In genomic region chr10:23439920-23440875, GRCh38 we compare ENCODE assay signal across 8 cellular contexts. TPM values are rescaled to one million over a fixed set of nuclear protein-coding genes. Genes with fewer than 3 reads are reported as not detected.
DNase-seq lines count a peak whose midpoint lies in the region; TF ChIP-seq lines count a peak whose summit lies in the region.

No MANE protein-coding gene starts in this region.

- H3K36me3 ChIP-seq in MG63: no peaks in the 10 kb centered on the region
- no peaks in the 10 kb centered on the region for H3K36me3 ChIP-seq in neural cell (ENCODE audit: insufficient read depth, low read length)
- no peaks in the 10 kb centered on the region for H3K36me3 ChIP-seq in transverse colon

- H3K27me3 ChIP-seq in MG63: no peaks in the 10 kb centered on the region
- H3K27me3 ChIP-seq in neural cell (ENCODE audit: insufficient read depth, low read depth, low read length): no peaks in the 10 kb centered on the region
- no peaks in the 10 kb centered on the region for H3K27me3 ChIP-seq in transverse colon

- peak overlapping the region; percentile 78 for H3K9ac ChIP-seq in neural cell (ENCODE audit: low read length)

- WGBS in transverse colon (ENCODE audit: low coverage in 1 of 2), 2 donors: 0 to 3% methylated on average over 1 to 68 of the region's 79 CpGs

- no peak for TF ChIP-seq RAD21 in neural cell (conservative IDR thresholded peaks at IDR 0.05)

- H3K4me2 ChIP-seq in neural cell (ENCODE audit: low read length): peak overlapping the region; percentile 29

- no peaks in the 10 kb centered on the region for H4K20me1 ChIP-seq in neural cell (ENCODE audit: insufficient read depth)

- H3K4me1 ChIP-seq in transverse colon: peaks cover 10 to 29% (median 23%) of the 10 kb centered on the region in 4 donors

- in situ Hi-C loops in transverse colon (cut with MboI; ENCODE audit: low pct_ligation_motif_present in 1 of 4, low pct_unique_long_range_greater_than_20kb in 1 of 4, low sequenced_read_pairs in 3 of 4): no loop called here

- H3K9me3 Mint-ChIP-seq in activated T-helper 1 cell treated with anti-CD3 and anti-CD28 coated beads, Interleukin-12 subunit alpha, Interleukin-12 subunit beta, Interleukin-2, Interleukin-4 antibody, amounts not matched to agents 30 ng/mL and 10 ng/mL and 1 ng/mL, durations not matched to agents 14 hours and 24 hours and 36 hours: no peaks in the 10 kb centered on the region

- peak; percentile 42 for DNase-seq in GM10248 (ENCODE audit: extremely low spot score)
- peak; percentile 51 for DNase-seq in HCEC 1CT
- DNase-seq in MG63: peak; percentile 26
- DNase-seq in activated T-helper 1 cell treated with anti-CD3 and anti-CD28 coated beads, Interleukin-12 subunit alpha, Interleukin-12 subunit beta, Interleukin-2, Interleukin-4 antibody, amounts not matched to agents 30 ng/mL and 10 ng/mL and 1 ng/mL, durations not matched to agents 14 hours and 24 hours and 36 hours (ENCODE audit: low spot score): peak; percentile 28
- DNase-seq in fibroblast of peridontal ligament (ENCODE audit: extremely low read depth): peak; percentile 44
- peak; percentile 35 for DNase-seq in transverse colon
- no peak for DNase-seq in SHP77 treated with DMSO at 0.1 percent for 48 hours (lab: John Stamatoyannopoulos, UW)

- no peaks in the 10 kb centered on the region for H3K9me3 ChIP-seq in MG63
- no peaks in the 10 kb centered on the region for H3K9me3 ChIP-seq in neural cell (ENCODE audit: low read length)
- no peaks in the 10 kb centered on the region for H3K9me3 ChIP-seq in transverse colon

- no peaks in the 10 kb centered on the region for H3F3A ChIP-seq in neural cell (ENCODE audit: insufficient read depth, low read length, poor library complexity, severe bottlenecking)

- TF ChIP-seq EP300 in neural cell (conservative IDR thresholded peaks at IDR 0.05; ENCODE audit: poor library complexity, severe bottlenecking) (no peak), transverse colon (IDR thresholded peaks at IDR 0.05; ENCODE audit: low read depth) (no peak)

- POLR2A ChIA-PET in GM10248 (lab: Yijun Ruan, JAX): no interaction called here

- H3K36me3 Mint-ChIP-seq in activated T-helper 1 cell treated with anti-CD3 and anti-CD28 coated beads, Interleukin-12 subunit alpha, Interleukin-12 subunit beta, Interleukin-2, Interleukin-4 antibody, amounts not matched to agents 30 ng/mL and 10 ng/mL and 1 ng/mL, durations not matched to agents 14 hours and 24 hours and 36 hours (ENCODE audit: low read depth): peaks cover 19% of the 10 kb centered on the region

- CTCF ChIA-PET in GM10248 (lab: Yijun Ruan, JAX): no interaction called here

- peaks cover 3% of the 10 kb centered on the region for H3K27me3 Mint-ChIP-seq in activated T-helper 1 cell treated with anti-CD3 and anti-CD28 coated beads, Interleukin-12 subunit alpha, Interleukin-12 subunit beta, Interleukin-2, Interleukin-4 antibody, amounts not matched to agents 30 ng/mL and 10 ng/mL and 1 ng/mL, durations not matched to agents 14 hours and 24 hours and 36 hours (ENCODE audit: insufficient read depth)

- TF ChIP-seq POLR2A in transverse colon (IDR thresholded peaks at IDR 0.05): no peak

- H3K27ac Mint-ChIP-seq in activated T-helper 1 cell treated with anti-CD3 and anti-CD28 coated beads, Interleukin-12 subunit alpha, Interleukin-12 subunit beta, Interleukin-2, Interleukin-4 antibody, amounts not matched to agents 30 ng/mL and 10 ng/mL and 1 ng/mL, durations not matched to agents 14 hours and 24 hours and 36 hours: peak overlapping the region; percentile 94

- no peaks in the 10 kb centered on the region for H3K9me2 ChIP-seq in neural cell (ENCODE audit: insufficient read depth, low read length)

- peaks cover 21% of the 10 kb centered on the region for H3K79me2 ChIP-seq in neural cell (replicated peaks; ENCODE audit: insufficient read depth, low read length)

- peak overlapping the region; percentile 51 for H3K4me3 ChIP-seq in MG63
- peak overlapping the region; percentile 78 for H3K4me3 ChIP-seq in neural cell (ENCODE audit: low read length)
- peak overlapping the region; percentile 86 to 93 (median 89) for H3K4me3 ChIP-seq in transverse colon

- H3K4me1 Mint-ChIP-seq in activated T-helper 1 cell treated with anti-CD3 and anti-CD28 coated beads, Interleukin-12 subunit alpha, Interleukin-12 subunit beta, Interleukin-2, Interleukin-4 antibody, amounts not matched to agents 30 ng/mL and 10 ng/mL and 1 ng/mL, durations not matched to agents 14 hours and 24 hours and 36 hours (ENCODE audit: low read depth): peaks cover 51% of the 10 kb centered on the region

- TF ChIP-seq CTCF in GM10248 (IDR thresholded peaks at IDR 0.05; ENCODE audit: control extremely low read depth, extremely low read depth, low read depth, missing control alignments): no peak
- no peak for TF ChIP-seq CTCF in neural cell (IDR thresholded peaks at IDR 0.05; ENCODE audit: poor library complexity, severe bottlenecking)
- TF ChIP-seq CTCF in transverse colon (IDR thresholded peaks at IDR 0.05): no peak

- intact Hi-C loops in activated T-helper 1 cell treated with anti-CD3 and anti-CD28 coated beads, Interleukin-12 subunit alpha, Interleukin-12 subunit beta, Interleukin-2, Interleukin-4 antibody, amounts not matched to agents 30 ng/mL and 10 ng/mL and 1 ng/mL, durations not matched to agents 14 hours and 24 hours and 36 hours (cut with micrococcal nuclease): loop anchor here (1.0 to 10.0 kb wide), 10 partner anchors 8 to 1577 kb away; partner anchors contain the start of genes DNAJC1, ENKUR, KIAA1217 and MSRB2
- intact Hi-C loops in transverse colon (cut with DNase I; ENCODE audit: low total_unique reads): no loop called here

- H2AFZ ChIP-seq in neural cell (ENCODE audit: low read depth, low read length): no peak overlapping the region

- peak overlapping the region; percentile 95 for H3K4me3 Mint-ChIP-seq in activated T-helper 1 cell treated with anti-CD3 and anti-CD28 coated beads, Interleukin-12 subunit alpha, Interleukin-12 subunit beta, Interleukin-2, Interleukin-4 antibody, amounts not matched to agents 30 ng/mL and 10 ng/mL and 1 ng/mL, durations not matched to agents 14 hours and 24 hours and 36 hours

- H3K27ac ChIP-seq in neural cell (ENCODE audit: low read length) (no peak overlapping the region), transverse colon (peak overlapping the region; percentile 89 to 98 (median 94))

TF ChIP-seq in neural cell, 6 proteins besides CTCF, POLR2A, EP300 and RAD21:
- no peak for TF ChIP-seq EZH2 (IDR thresholded peaks at IDR 0.05; ENCODE audit: borderline replicate concordance, insufficient read depth, low read length, poor library complexity, severe bottlenecking)
- TF ChIP-seq SMC3 (conservative IDR thresholded peaks at IDR 0.05; ENCODE audit: poor library complexity): peak; percentile 11
- no peak for TF ChIP-seq MXI1 (conservative IDR thresholded peaks at IDR 0.05; ENCODE audit: poor library complexity, severe bottlenecking)
- TF ChIP-seq POLR2AphosphoS5 (IDR thresholded peaks at IDR 0.05): no peak

RNA-seq across cellular contexts. Expression of gene OTUD1, which starts 1.3 kb away (rescaled TPM):
- 3.5 and 3.8 TPM in 2 replicates for total RNA-seq in MG63 (2014; rRNA removed; shearing (Covaris generic); ENCODE audit: low replicate concordance)
- 19.1 and 20.3 TPM in 2 replicates for total RNA-seq in activated T-helper 1 cell treated with anti-CD3 and anti-CD28 coated beads, Interleukin-12 subunit alpha, Interleukin-12 subunit beta, Interleukin-2, Interleukin-4 antibody, amounts not matched to agents 30 ng/mL and 10 ng/mL and 1 ng/mL, durations not matched to agents 14 hours and 24 hours and 36 hours
- 5.9 and 6.0 TPM in 2 replicates for polyA plus RNA-seq in neural cell
- 13.4 and 14.0 TPM in 2 replicates for polyA minus RNA-seq in neural cell
- total RNA-seq in transverse colon: 10 to 100 TPM; 12.3 to 18.0 (median 16.9) TPM
